11 cellular contexts compared by ENCODE assay signal in genomic region chr15:92636950-92637481, GRCh38. TPM values are rescaled to one million over a fixed set of nuclear protein-coding genes. Genes with fewer than 3 reads are reported as not detected.
DNase-seq lines count a peak whose midpoint lies in the region; ATAC-seq, FAIRE-seq and TF ChIP-seq lines count a peak whose summit lies in the region.
"Had no signal": no experiment of that assay in that cellular context is flagged by ENCODE, and none has a peak within 500 bp of the region (broad histone marks: within the 10 kb centered on the region; RNA-seq: fewer than 3 reads in every experiment).

No MANE protein-coding gene starts in this region.

- TF ChIP-seq CTCF in 22Rv1 (IDR thresholded peaks at IDR 0.05) (no peak), GM12865 (IDR thresholded peaks at IDR 0.05; ENCODE audit: insufficient read depth, low read depth, low read length, missing control alignments) (no peak), RWPE1 (conservative IDR thresholded peaks at IDR 0.05; ENCODE audit: low read depth) (no peak), kidney (IDR thresholded peaks at IDR 0.05; ENCODE audit: borderline replicate concordance, extremely low read depth, insufficient read depth) (no peak), GM10248 (IDR thresholded peaks at IDR 0.05; ENCODE audit: control extremely low read depth, extremely low read depth, low read depth, missing control alignments) (no peak)

- H3K9me3 ChIP-seq in kidney (ENCODE audit: control insufficient read depth in 1 of 2, low read length in 2 of 2): no peaks in the 10 kb centered on the region

- H3K4me3 Mint-ChIP-seq in activated T-cell treated with anti-CD3 and anti-CD28 coated beads, Interleukin-2, amount 50 U/mL, for 72 hours: no peak overlapping the region

- H3K27me3 Mint-ChIP-seq in activated T-cell treated with anti-CD3 and anti-CD28 coated beads, Interleukin-2, amount 50 U/mL, for 72 hours (ENCODE audit: low read depth): peaks cover 10% of the 10 kb centered on the region

- no peaks in the 10 kb centered on the region for H3K4me1 ChIP-seq in kidney (ENCODE audit: control insufficient read depth in 1 of 2, insufficient read depth in 1 of 2, low read depth in 1 of 2, low read length in 2 of 2)

- H3K27ac ChIP-seq in 22Rv1 (peak overlapping the region; percentile 93), RWPE1 (no peak overlapping the region), kidney (ENCODE audit: low read depth in 2 of 2, low read length in 2 of 2) (no peak overlapping the region)

- CTCF ChIA-PET in RWPE1 (lab: Yijun Ruan, JAX): interaction anchor here (0.5 kb wide), 1 partner anchor 160 kb away, joined by 5 read pairs; no protein-coding TSS in a partner anchor
- CTCF ChIA-PET in GM10248 (lab: Yijun Ruan, JAX): interaction anchor here (0.8 to 2.6 kb wide), 4 partner anchors 8 to 115 kb away, joined by 3 to 9 read pairs (median 3); no protein-coding TSS in a partner anchor

- intact Hi-C loops in kidney (cut with DNase I): no loop called here

- DNase-seq in GM12865 (ENCODE audit: low read depth) (peak; percentile 72), RWPE1 (ENCODE audit: low spot score) (peak; percentile 23), kidney (peak; percentile 72), GM10248 (ENCODE audit: extremely low spot score) (no peak), middle frontal gyrus (ENCODE audit: extremely low spot score, low spot score) (no peak), urothelium cell line (ENCODE audit: low spot score) (no peak)
- DNase-seq in activated T-cell treated with anti-CD3 and anti-CD28 coated beads, Interleukin-2, amount 50 U/mL, for 72 hours: no peak
- DNase-seq: DND-41, IMR-90, T1000 had no signal

- H3K27ac Mint-ChIP-seq in activated T-cell treated with anti-CD3 and anti-CD28 coated beads, Interleukin-2, amount 50 U/mL, for 72 hours: no peak overlapping the region

- H3K4me1 Mint-ChIP-seq in activated T-cell treated with anti-CD3 and anti-CD28 coated beads, Interleukin-2, amount 50 U/mL, for 72 hours (ENCODE audit: low read depth): peaks cover 6% of the 10 kb centered on the region

- peaks cover 0 to 3% of the 10 kb centered on the region in 2 donors for H3K9me3 Mint-ChIP-seq in activated T-cell treated with anti-CD3 and anti-CD28 coated beads, Interleukin-2, amount 50 U/mL, for 72 hours

- H3K9ac ChIP-seq in kidney (ENCODE audit: low read length in 2 of 2): no peak overlapping the region

- H3K36me3 ChIP-seq in kidney (ENCODE audit: control insufficient read depth in 1 of 2, insufficient read depth in 2 of 2, low read length in 2 of 2): no peaks in the 10 kb centered on the region

- POLR2A ChIA-PET in RWPE1 (lab: Yijun Ruan, JAX; ENCODE audit: low non-redundant PET): no interaction called here
- POLR2A ChIA-PET in GM10248 (lab: Yijun Ruan, JAX): no interaction called here

- FAIRE-seq in kidney (lab: Jason Lieb, UNC) (no peak), urothelium cell line (lab: Jason Lieb, UNC) (no peak)

- peaks cover 0 to 7% of the 10 kb centered on the region in 2 donors for H3K36me3 Mint-ChIP-seq in activated T-cell treated with anti-CD3 and anti-CD28 coated beads, Interleukin-2, amount 50 U/mL, for 72 hours (ENCODE audit: insufficient read depth in 2 of 2)

- H3K4me3 ChIP-seq in GM12865 (ENCODE audit: low read depth, low read length) (peak overlapping the region; percentile 1; the same call in 1 of the 2 replicates), kidney (ENCODE audit: low read length in 2 of 2) (no peak overlapping the region)

- ATAC-seq in activated T-cell treated with anti-CD3 and anti-CD28 coated beads, Interleukin-2, amount 50 U/mL, for 72 hours (replicated peaks in 1 of 2): no peak

RNA-seq across cellular contexts. Expression of gene FAM174B, which starts 18.6 kb away (rescaled TPM):
- total RNA-seq in kidney: 13.8 TPM
- 9.8 TPM for polyA plus RNA-seq in kidney (ENCODE audit: insufficient read depth, low read depth, low replicate concordance)
- 1 to 10 TPM; 5.0 to 9.9 TPM for total RNA-seq in activated T-cell treated with anti-CD3 and anti-CD28 coated beads, Interleukin-2, amount 50 U/mL, for 72 hours

Comparison
In these comparisons a context has a peak if more than half of its experiments do, and no peak if none do; other contexts are left out.
1. DNase-seq: peak in GM12865 (single experiment), RWPE1 (single experiment) and kidney (single experiment); none in activated T-cell treated with anti-CD3 and anti-CD28 coated beads, Interleukin-2, amount 50 U/mL, for 72 hours (0 of 2), GM10248 (single experiment), middle frontal gyrus (single experiment) and urothelium cell line (single experiment).